26 cellular contexts compared by ENCODE assay signal in genomic region chr16:83051451-83051850, GRCh38.
DNase-seq lines count a peak whose midpoint lies in the region; ATAC-seq, FAIRE-seq and TF ChIP-seq lines count a peak whose summit lies in the region.
"Had no signal": no experiment of that assay in that cellular context is flagged by ENCODE, and none has a peak within 500 bp of the region (broad histone marks: within the 10 kb centered on the region; RNA-seq: fewer than 3 reads in every experiment).

No MANE protein-coding gene starts in this region.

- H3K79me2 ChIP-seq in astrocyte (ENCODE audit: insufficient read depth, low read length) = no peaks in the 10 kb centered on the region

- peaks cover 2% of the 10 kb centered on the region for H3K27me3 Mint-ChIP-seq in astrocyte (ENCODE audit: low read depth, unreplicated experiment)

- H3K27ac ChIP-seq in astrocyte (ENCODE audit: low read depth, low read length) = no peak overlapping the region
- H3K27ac ChIP-seq: BLaER1 had no signal

- no peak overlapping the region for H3K27ac Mint-ChIP-seq in astrocyte (ENCODE audit: unreplicated experiment)
- H3K27ac Mint-ChIP-seq: CD14-positive monocyte; CD4-positive, alpha-beta memory T cell; CD4-positive, CD25-positive, alpha-beta regulatory T cell; CD8-positive, alpha-beta memory T cell had no signal

- no peak for ATAC-seq in HG02642 (IDR thresholded peaks at IDR 0.05; ENCODE audit: poor library complexity, unreplicated experiment)
- ATAC-seq in HG03439 (IDR thresholded peaks at IDR 0.05; ENCODE audit: unreplicated experiment) = no peak

- no peak for TF ChIP-seq CTCF in AG10803 (conservative IDR thresholded peaks at IDR 0.05; ENCODE audit: low read length)
- no peak for TF ChIP-seq CTCF in astrocyte (IDR thresholded peaks at IDR 0.05; ENCODE audit: insufficient read depth, low read depth, low read length)

- H3K4me1 Mint-ChIP-seq in astrocyte (ENCODE audit: low read depth, unreplicated experiment) = no peaks in the 10 kb centered on the region
- H3K4me1 Mint-ChIP-seq: CD14-positive monocyte; CD4-positive, alpha-beta memory T cell; CD4-positive, CD25-positive, alpha-beta regulatory T cell; CD8-positive, alpha-beta memory T cell had no signal

- no peak overlapping the region for H3K4me3 Mint-ChIP-seq in astrocyte (ENCODE audit: unreplicated experiment)
- H3K4me3 Mint-ChIP-seq: CD14-positive monocyte; CD4-positive, alpha-beta memory T cell; CD4-positive, CD25-positive, alpha-beta regulatory T cell; CD8-positive, alpha-beta memory T cell had no signal

- no peak overlapping the region for H3K9ac ChIP-seq in astrocyte (ENCODE audit: low read length)
- H3K9ac ChIP-seq: BLaER1 had no signal

- H4K20me1 ChIP-seq in astrocyte (ENCODE audit: insufficient read depth, low read length) = peaks cover 4% of the 10 kb centered on the region
- H4K20me1 ChIP-seq: BLaER1 had no signal

- H2AFZ ChIP-seq in astrocyte (ENCODE audit: low read depth, low read length) = no peak overlapping the region

- H3K36me3 Mint-ChIP-seq in astrocyte (ENCODE audit: low read depth, unreplicated experiment) = no peaks in the 10 kb centered on the region
- H3K36me3 Mint-ChIP-seq: CD14-positive monocyte; CD4-positive, alpha-beta memory T cell; CD4-positive, CD25-positive, alpha-beta regulatory T cell had no signal

- H3K4me2 ChIP-seq in astrocyte (ENCODE audit: low read length) = no peak overlapping the region
- H3K4me2 ChIP-seq: BLaER1 had no signal

- no peaks in the 10 kb centered on the region for H3K4me1 ChIP-seq in astrocyte (ENCODE audit: insufficient read depth, low read length)
- H3K4me1 ChIP-seq: BE2C, BLaER1 had no signal

- DNase-seq in AG10803 (ENCODE audit: low read depth) = peak; percentile 56
- no peak for DNase-seq in astrocyte (ENCODE audit: low read depth)
- peak; percentile 7 for DNase-seq in fibroblast of gingiva (ENCODE audit: low read depth)
- DNase-seq in DMS53 treated with DMSO at 0.1 percent for 48 hours (lab: John Stamatoyannopoulos, UW; ENCODE audit: unreplicated experiment) = no peak
- DNase-seq in epidermal melanocyte (ENCODE audit: insufficient read length, low spot score) = no peak
- DNase-seq: 8988T; ACHN; BE2C; C1 segment of cervical spinal cord; CD4-positive, alpha-beta memory T cell; CD4-positive, CD25-positive, alpha-beta regulatory T cell; CD8-positive, alpha-beta memory T cell; COR-L47; DMS 273 treated with DMSO at 0.1 percent for 48 hours; DMS153; DMS53; DMS79 treated with DMSO at 0.1 percent for 48 hours; GF-D8 had no signal

- H3K4me3 ChIP-seq in AG10803 (ENCODE audit: low read length) (no peak overlapping the region), astrocyte (ENCODE audit: insufficient read depth, low read depth, low read length) (no peak overlapping the region)
- H3K4me3 ChIP-seq: BLaER1 had no signal

- H3K36me3 ChIP-seq in astrocyte (ENCODE audit: insufficient read depth, low read length) = no peaks in the 10 kb centered on the region
- H3K36me3 ChIP-seq: BE2C, BLaER1 had no signal

- H3K9me3 ChIP-seq in astrocyte (ENCODE audit: insufficient read depth, low read depth, low read length) = no peaks in the 10 kb centered on the region
- H3K9me3 ChIP-seq: BE2C, BLaER1 had no signal

- H3K9me3 Mint-ChIP-seq in astrocyte (ENCODE audit: unreplicated experiment) = peaks cover 4% of the 10 kb centered on the region

- peak; percentile 52 for FAIRE-seq in astrocyte (lab: Jason Lieb, UNC)
- FAIRE-seq: A204.1, G401.6, GM12891, GM19239 had no signal

- H3K27me3 ChIP-seq in astrocyte (ENCODE audit: insufficient read depth, low read length) = no peaks in the 10 kb centered on the region
- H3K27me3 ChIP-seq: BE2C, BLaER1 had no signal

Comparison
In these comparisons a context has a peak if more than half of its experiments do, and no peak if none do; other contexts are left out.
1. DNase-seq: peak in AG10803 (single experiment) and fibroblast of gingiva (single experiment); none in astrocyte (single experiment), DMS53 treated with DMSO at 0.1 percent for 48 hours (single experiment) and epidermal melanocyte (single experiment).